Comparison of ENCODE assay signal across 8 cellular contexts in the genomic region with DNA sequence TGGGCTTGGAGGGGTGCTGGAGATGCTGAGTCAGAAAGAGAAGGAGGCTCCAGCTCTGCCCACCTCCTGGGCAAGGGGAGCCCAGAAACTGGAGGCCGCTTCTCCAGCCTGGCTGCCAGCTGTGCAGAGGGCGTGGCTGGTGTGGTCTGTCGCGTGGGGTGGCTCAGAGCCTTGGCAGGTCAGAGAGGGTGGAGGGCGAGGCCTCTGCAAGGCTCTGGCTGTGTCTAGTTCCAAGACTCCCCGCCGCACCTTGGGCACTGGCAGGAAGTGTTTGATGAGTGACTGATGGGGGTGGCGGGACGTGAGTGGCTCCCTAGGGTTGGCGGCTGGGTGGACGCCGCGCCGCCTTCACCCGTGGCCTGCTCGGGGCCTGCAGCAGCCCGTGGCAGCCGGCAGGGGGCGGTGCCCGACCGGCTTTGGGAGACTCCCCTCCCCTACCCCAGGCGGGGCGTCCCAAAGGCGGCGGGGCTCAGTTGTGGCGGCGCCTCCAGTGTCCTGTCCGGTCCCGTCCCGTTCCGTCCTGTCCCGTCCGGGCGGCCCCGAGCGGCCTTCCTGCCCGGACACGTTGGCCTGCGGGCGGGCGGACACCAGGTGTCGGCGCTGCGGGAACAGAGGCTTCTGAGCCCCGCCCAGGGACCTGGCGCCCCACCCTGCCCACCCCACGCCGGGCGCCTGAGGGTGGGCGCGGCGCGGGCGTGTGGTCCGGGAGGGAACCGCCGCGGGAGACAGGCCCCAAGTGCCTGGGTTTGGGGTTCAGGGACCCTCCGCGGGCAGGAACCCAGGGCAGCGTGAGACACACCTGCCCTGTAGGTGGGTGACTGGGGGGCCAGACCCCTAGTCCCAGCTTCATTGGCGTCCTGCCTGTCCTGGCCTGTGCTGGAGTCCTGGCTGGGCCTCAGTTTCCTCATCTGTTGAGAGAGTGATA. TPM values are rescaled to one million over a fixed set of nuclear protein-coding genes. Genes with fewer than 3 reads are reported as not detected.
DNase-seq lines count a peak whose midpoint lies in the region; ATAC-seq and TF ChIP-seq lines count a peak whose summit lies in the region.

No MANE protein-coding gene starts in this region.

- H4K20me1 ChIP-seq in IMR-90 (ENCODE audit: insufficient read depth, low read length) = no peaks in the 10 kb centered on the region

- H4K5ac ChIP-seq in IMR-90 (ENCODE audit: low read depth, low read length) = peak overlapping the region; percentile 62; the same call in 1 of the 2 replicates

- no peak overlapping the region for H3K18ac ChIP-seq in IMR-90 (ENCODE audit: low read depth, low read length)

- H3K9ac ChIP-seq in IMR-90 (ENCODE audit: low read depth, low read length) = no peak overlapping the region

- peak; percentile 79 for TF ChIP-seq RAD21 in IMR-90 (IDR thresholded peaks at IDR 0.05; ENCODE audit: low read length)

- no peaks in the 10 kb centered on the region for H3K27me3 Mint-ChIP-seq in activated CD4-positive, alpha-beta T cell treated with anti-CD3 and anti-CD28 coated beads for 36 hours

- H3K4ac ChIP-seq in IMR-90 (ENCODE audit: low read depth, low read length) = peak overlapping the region; percentile 100

- peak; percentile 58 for ATAC-seq in IMR-90 (ENCODE audit: low read depth)
- peak; percentile 91 for ATAC-seq in activated CD4-positive, alpha-beta T cell treated with anti-CD3 and anti-CD28 coated beads for 36 hours
- peak; percentile 72 to 78 (median 73) for ATAC-seq in right lobe of liver
- ATAC-seq in GM19023 (IDR thresholded peaks at IDR 0.05; ENCODE audit: unreplicated experiment) = no peak
- no peak for ATAC-seq in HG03025 (IDR thresholded peaks at IDR 0.05; ENCODE audit: low FRiP score, unreplicated experiment)

- WGBS in IMR-90 (ENCODE audit: extremely low coverage in 2 of 2, insufficient read length in 1 of 2), 2 experiments = 20% methylated on average over 5 of the region's 62 CpGs; no CpG with 5 or more reads in 1 of the 2 experiments
- no CpG with 5 or more reads among the region's 62 CpGs for WGBS in right lobe of liver (ENCODE audit: insufficient coverage, low coverage, low lambda C conversion rate, missing lambda C conversion rate)

- peaks cover 0 to 6% of the 10 kb centered on the region in 2 experiments; a peak in 1 of 4 replicates for H3K79me1 ChIP-seq in IMR-90 (ENCODE audit: low read depth in 1 of 2, low read length in 2 of 2)

- peaks cover 22% of the 10 kb centered on the region for H3K4me1 Mint-ChIP-seq in activated CD4-positive, alpha-beta T cell treated with anti-CD3 and anti-CD28 coated beads for 36 hours

- H3K9me1 ChIP-seq in IMR-90 (ENCODE audit: insufficient read depth, low read length) = peaks cover 27% of the 10 kb centered on the region

- BruUV-seq in IMR-90 (replicated peaks; lab: Mats Ljungman, UMichigan) = no TSS peak

- H3K23ac ChIP-seq in IMR-90 (ENCODE audit: low read depth, low read length) = no peak overlapping the region

- peak overlapping the region; percentile 67 to 84 for H4K8ac ChIP-seq in IMR-90 (ENCODE audit: low read depth in 2 of 2, low read length in 2 of 2)

- H3K27ac ChIP-seq in IMR-90 (ENCODE audit: insufficient read depth, low read length) = no peak overlapping the region; the same call in 1 of the 2 replicates
- no peak overlapping the region for H3K27ac ChIP-seq in right lobe of liver

- peak overlapping the region; percentile 95; the same call in 2 of the 3 replicates for H2BK15ac ChIP-seq in IMR-90 (ENCODE audit: low read depth, low read length)

- H3K9me3 Mint-ChIP-seq in activated CD4-positive, alpha-beta T cell treated with anti-CD3 and anti-CD28 coated beads for 36 hours (ENCODE audit: low read depth) = no peaks in the 10 kb centered on the region

- H3K4me3 ChIP-seq in IMR-90 (ENCODE audit: insufficient read depth, low read depth, low read length) = 0 out of 2 replicates have a peak overlapping the region, but pooled peaks have one; percentile 30
- H3K4me3 ChIP-seq in choroid plexus epithelial cell (ENCODE audit: low read depth, low read length) = peak overlapping the region; percentile 51
- H3K4me3 ChIP-seq in right lobe of liver = peak overlapping the region in 1 of 3 donors; percentile 41

- H2BK120ac ChIP-seq in IMR-90 (ENCODE audit: low read depth, low read length) = peak overlapping the region; percentile 100

- TF ChIP-seq CTCF in IMR-90 (conservative IDR thresholded peaks at IDR 0.05; ENCODE audit: low read depth, low read length) (peak; percentile 86), choroid plexus epithelial cell (conservative IDR thresholded peaks at IDR 0.05; ENCODE audit: low read depth, low read length) (peak; percentile 67), right lobe of liver (IDR thresholded peaks at IDR 0.05) (peak; percentile 77 to 95 (median 87))

- peak overlapping the region; percentile 100 for H4K91ac ChIP-seq in IMR-90 (ENCODE audit: insufficient read depth, low read depth, low read length)

- no peak overlapping the region for H3K4me2 ChIP-seq in IMR-90 (ENCODE audit: low read depth, low read length)

- peak overlapping the region; percentile 94 for H2AFZ ChIP-seq in IMR-90 (replicated peaks; ENCODE audit: low read length, poor library complexity)

- TF ChIP-seq POLR2A in IMR-90 (IDR thresholded peaks at IDR 0.05; ENCODE audit: low read depth, low read length) (no peak), right lobe of liver (IDR thresholded peaks at IDR 0.05) (no peak)

- CTCF ChIA-PET in IMR-90 (lab: Yijun Ruan, JAX) = interaction anchor here (1.0 kb wide), 1 partner anchor 61 kb away, joined by 4 read pairs; no protein-coding TSS in a partner anchor
- CTCF ChIA-PET in activated CD4-positive, alpha-beta T cell treated with anti-CD3 and anti-CD28 coated beads for 36 hours (lab: Charles Lee) = interaction anchor here (0.6 to 1.0 kb wide), 4 partner anchors 14 to 126 kb away, joined by 3 read pairs; no protein-coding TSS in a partner anchor

- in situ Hi-C loops in IMR-90 (cut with MboI; ENCODE audit: low sequenced_read_pairs) = loop anchor here (10.0 kb wide), 2 partner anchors 433 to 823 kb away; no protein-coding TSS in a partner anchor

- H3K4me1 ChIP-seq in IMR-90 (ENCODE audit: control insufficient read depth, insufficient read depth, low read length) (peaks cover 22% of the 10 kb centered on the region), right lobe of liver (no peaks in the 10 kb centered on the region)

- POLR2A ChIA-PET in IMR-90 (lab: Charles Lee; ENCODE audit: unreplicated experiment) = no interaction called here
- POLR2A ChIA-PET in activated CD4-positive, alpha-beta T cell treated with anti-CD3 and anti-CD28 coated beads for 36 hours (lab: Charles Lee) = no interaction called here

- no peak overlapping the region for H2BK5ac ChIP-seq in IMR-90 (ENCODE audit: low read depth, low read length, poor library complexity, severe bottlenecking)

- peak overlapping the region; percentile 87 for H2AK9ac ChIP-seq in IMR-90 (replicated peaks; ENCODE audit: low read depth, low read length, poor library complexity)

- H3K27me3 ChIP-seq in IMR-90 (ENCODE audit: control insufficient read depth, insufficient read depth, low read length) (no peaks in the 10 kb centered on the region), right lobe of liver (no peaks in the 10 kb centered on the region)

- H3K36me3 Mint-ChIP-seq in activated CD4-positive, alpha-beta T cell treated with anti-CD3 and anti-CD28 coated beads for 36 hours (ENCODE audit: low read depth) = no peaks in the 10 kb centered on the region

- intact Hi-C loops in IMR-90 (cut with micrococcal nuclease) = no loop called here
- intact Hi-C loops in activated CD4-positive, alpha-beta T cell treated with anti-CD3 and anti-CD28 coated beads for 36 hours (cut with DNase I, micrococcal nuclease) = loop anchor here (1.0 to 10.0 kb wide), 3 partner anchors 175 to 727 kb away; no protein-coding TSS in a partner anchor
- intact Hi-C loops in right lobe of liver (cut with DNase I) = loop anchor here (5.0 to 10.0 kb wide), 3 partner anchors 173 to 725 kb away; a partner anchor contains a TSS

- no peaks in the 10 kb centered on the region for H3K9me3 ChIP-seq in IMR-90 (ENCODE audit: control insufficient read depth, insufficient read depth, low read length)
- no peaks in the 10 kb centered on the region for H3K9me3 ChIP-seq in right lobe of liver

- peak overlapping the region; percentile 94 for H2AK5ac ChIP-seq in IMR-90 (ENCODE audit: low read depth, low read length)

- H3K56ac ChIP-seq in IMR-90 (ENCODE audit: extremely low read depth, insufficient read depth, low read length) = no peak overlapping the region

- H3K4me3 Mint-ChIP-seq in activated CD4-positive, alpha-beta T cell treated with anti-CD3 and anti-CD28 coated beads for 36 hours = no peak overlapping the region

- H3K14ac ChIP-seq in IMR-90 (replicated peaks; ENCODE audit: low read depth, low read length) = peak overlapping the region; percentile 46; the same call in 1 of the 2 replicates

- dilution Hi-C loops in IMR-90 (cut with HindIII; ENCODE audit: low sequenced_read_pairs, unreplicated experiment) = no loop called here

- peak overlapping the region; percentile 67 for H2BK20ac ChIP-seq in IMR-90 (ENCODE audit: low read depth, low read length)

- H3K36me3 ChIP-seq in IMR-90 (ENCODE audit: control insufficient read depth, insufficient read depth, low read length) (no peaks in the 10 kb centered on the region), right lobe of liver (no peaks in the 10 kb centered on the region)

- H3K27ac Mint-ChIP-seq in activated CD4-positive, alpha-beta T cell treated with anti-CD3 and anti-CD28 coated beads for 36 hours = no peak overlapping the region

- peak; percentile 41 for DNase-seq in COLO668 (lab: John Stamatoyannopoulos, UW; ENCODE audit: unreplicated experiment)
- peak; percentile 41 for DNase-seq in IMR-90
- DNase-seq in activated CD4-positive, alpha-beta T cell treated with anti-CD3 and anti-CD28 coated beads for 36 hours = peak; percentile 82
- DNase-seq in choroid plexus epithelial cell (ENCODE audit: low read depth) = peak; percentile 59
- peak; percentile 70 to 74 (median 71) for DNase-seq in right lobe of liver
- peak; percentile 52 to 57 (median 54) for DNase-seq in stimulated activated CD4-positive, alpha-beta T cell treated with anti-CD3 and anti-CD28 coated beads, TNF-alpha, amount 100 ng/mL, for 4 hours (ENCODE audit: low read depth in 3 of 3)

TF ChIP-seq in IMR-90, 13 proteins besides CTCF, POLR2A, EP300 and RAD21:
- TF ChIP-seq MAZ (IDR thresholded peaks at IDR 0.05; ENCODE audit: borderline replicate concordance, low read depth, low read length) (peak; percentile 77; the same call in 1 of the 2 replicates), CHD1 (IDR thresholded peaks at IDR 0.05; ENCODE audit: low read depth, low read length) (no peak), SMC3 (IDR thresholded peaks at IDR 0.05; ENCODE audit: low read depth, low read length) (peak; percentile 54)

RNA-seq across cellular contexts. Expression of a gene that starts 39.7 kb away (rescaled TPM):
- total RNA-seq in IMR-90 (2012; rRNA removed) = 0.54 and 0.56 TPM in 2 replicates
- polyA plus RNA-seq in IMR-90 (2012; rRNA removed) = 3.4 TPM in 2 replicates
- polyA plus RNA-seq in IMR-90 (2012; cell fraction: cytosol; rRNA removed) = 1.2 and 2.4 TPM in 2 replicates
- polyA plus RNA-seq in IMR-90 (2012; cell fraction: nucleus; rRNA removed; ENCODE audit: low replicate concordance) = 14.7 and 18.0 TPM in 2 replicates
- total RNA-seq in activated CD4-positive, alpha-beta T cell treated with anti-CD3 and anti-CD28 coated beads for 36 hours = not detected
- total RNA-seq in right lobe of liver = under 1 TPM; 0.09 to 0.51 (median 0.15) TPM

Comparison
In these comparisons a context has a peak if more than half of its experiments do, and no peak if none do; other contexts are left out.
1. ATAC-seq: peak in IMR-90 (single experiment), activated CD4-positive, alpha-beta T cell treated with anti-CD3 and anti-CD28 coated beads for 36 hours (single experiment) and right lobe of liver (4 of 4); none in GM19023 (single experiment) and HG03025 (single experiment).
2. Peak in every context shown above with its lines, with median percentiles within 50 percentile points of each other: DNase-seq and CTCF ChIP-seq.